In genomic region chr10:45803611-45804010, GRCh38 we compare ENCODE assay signal across 8 cellular contexts. TPM values are rescaled to one million over a fixed set of nuclear protein-coding genes. Genes with fewer than 3 reads are reported as not detected.
A peak's percentile ranks its signal among the peaks of the same experiment; 100 is the strongest.
DNase-seq lines count a peak whose midpoint lies in the region; TF ChIP-seq lines count a peak whose summit lies in the region.
"Not testable (repeated sequence)": the region's sequence is repeated elsewhere in the genome, so short reads cannot be mapped to it uniquely, and the experiment has no call there.

No MANE protein-coding gene starts in this region.

- not testable (repeated sequence) for TF ChIP-seq CTCF in CD14-positive monocyte (IDR thresholded peaks at IDR 0.05); kidney epithelial cell (IDR thresholded peaks at IDR 0.05; ENCODE audit: insufficient read depth, low read length, poor library complexity, severe bottlenecking)

- H3K4me1 Mint-ChIP-seq in CD14-positive monocyte = peaks cover 19% of the 10 kb centered on the region

- not testable (repeated sequence) for H3K36me3 ChIP-seq in SJSA1; kidney epithelial cell (ENCODE audit: control insufficient read depth, insufficient read depth, low read length)

- not testable (repeated sequence) for DNase-seq in CD14-positive monocyte (ENCODE audit: low spot score)
- DNase-seq in HCEC 1CT = peak; percentile 7
- peak; percentile 88 for DNase-seq in M059J (ENCODE audit: low read depth)
- DNase-seq in SJSA1 (ENCODE audit: low read depth in 1 of 2, low spot score in 2 of 2) = peak; percentile 26 to 59
- DNase-seq in astrocyte of the hippocampus (ENCODE audit: low read depth, low spot score) = peak; percentile 76
- DNase-seq in fibroblast of gingiva (ENCODE audit: low read depth) = peak; percentile 50
- DNase-seq in kidney epithelial cell (ENCODE audit: low read depth) = peak; percentile 39
- peak; percentile 84 for DNase-seq in renal cortical epithelial cell (ENCODE audit: low read depth)

- not testable (repeated sequence) for H3K9me3 Mint-ChIP-seq in CD14-positive monocyte

- not testable (repeated sequence) for H3K27me3 Mint-ChIP-seq in CD14-positive monocyte (ENCODE audit: low read depth in 3 of 3)

- not testable (repeated sequence) for H3K9me3 ChIP-seq in SJSA1 (replicated peaks)

- H3K27ac ChIP-seq in SJSA1 = not testable (repeated sequence)

- not testable (repeated sequence) for H3K36me3 Mint-ChIP-seq in CD14-positive monocyte

- H3K27me3 ChIP-seq in SJSA1 (replicated peaks); kidney epithelial cell (ENCODE audit: control insufficient read depth, insufficient read depth, low read length): not testable (repeated sequence)

- H3K4me1 ChIP-seq in SJSA1 (replicated peaks) = not testable (repeated sequence)

- H3K4me3 ChIP-seq in SJSA1; kidney epithelial cell (ENCODE audit: low read depth, low read length): not testable (repeated sequence)

- peak overlapping the region in 4 of 7 donors; percentile 0 to 75 (median 70) for H3K27ac Mint-ChIP-seq in CD14-positive monocyte

- intact Hi-C loops in CD14-positive monocyte (cut with micrococcal nuclease) = not testable (repeated sequence)

- H3K4me3 Mint-ChIP-seq in CD14-positive monocyte = not testable (repeated sequence)

RNA-seq across cellular contexts. Expression of gene AGAP4, which starts 43.7 kb away (rescaled TPM):
- polyA plus RNA-seq in CD14-positive monocyte = under 1 TPM; 0.22 to 0.47 TPM
- total RNA-seq in M059J (2014; rRNA removed; shearing (Covaris generic)) = 0.94 and 3.8 TPM in 2 replicates
- total RNA-seq in SJSA1 (2014; rRNA removed; shearing (Covaris generic)) = 13.0 and 15.9 TPM in 2 replicates
- total RNA-seq in kidney epithelial cell (5.8 and 16.4 TPM in 2 replicates), renal cortical epithelial cell (0.35 and 5.9 TPM in 2 replicates)
